Comparison of ENCODE assay signal across 16 cellular contexts in genomic region chr2:100012575-100012974, GRCh38.
"Had no signal": no experiment of that assay in that cellular context is flagged by ENCODE, and none has a peak within 500 bp of the region (broad histone marks: within the 10 kb centered on the region; RNA-seq: fewer than 3 reads in every experiment).

No MANE protein-coding gene starts in this region.

- H3K27ac ChIP-seq: lower lobe of right lung, parathyroid adenoma, sigmoid colon had no signal

- H3K36me3 ChIP-seq: sigmoid colon had no signal

- H3K9me3 Mint-ChIP-seq: activated T-helper 17 cell treated with anti-CD3 and anti-CD28 coated beads, Interleukin-2, amount 50 U/mL, for 72 hours; central memory CD8-positive, alpha-beta T cell; mesothelial cell of epicardium; T-cell had no signal

- H3K9ac ChIP-seq: parathyroid adenoma had no signal

- H3K4me3 ChIP-seq: lower lobe of right lung, sigmoid colon had no signal

- H3K4me1 ChIP-seq: parathyroid adenoma had no signal

- H3K27me3 ChIP-seq: sigmoid colon had no signal

- H3K4me3 Mint-ChIP-seq: activated T-helper 17 cell treated with anti-CD3 and anti-CD28 coated beads, Interleukin-2, amount 50 U/mL, for 72 hours; central memory CD8-positive, alpha-beta T cell; mesothelial cell of epicardium; T-cell had no signal

- H3K36me3 Mint-ChIP-seq: mesothelial cell of epicardium had no signal

- ATAC-seq: activated CD4-positive, CD25-positive, alpha-beta regulatory T cell treated with anti-CD3 and anti-CD28 coated beads, Interleukin-2, amount 50 U/mL, for 24 hours; activated T-helper 17 cell treated with anti-CD3 and anti-CD28 coated beads, Interleukin-2, amount 50 U/mL, for 72 hours; left colon; lower lobe of right lung; T-cell had no signal

- H3K9me3 ChIP-seq: lower lobe of right lung, sigmoid colon had no signal

- H3K27ac Mint-ChIP-seq: activated T-helper 17 cell treated with anti-CD3 and anti-CD28 coated beads, Interleukin-2, amount 50 U/mL, for 72 hours; mesothelial cell of epicardium; T-cell had no signal

- H3K27me3 Mint-ChIP-seq: activated T-helper 17 cell treated with anti-CD3 and anti-CD28 coated beads, Interleukin-2, amount 50 U/mL, for 72 hours; central memory CD8-positive, alpha-beta T cell; T-cell had no signal

- H3K4me1 Mint-ChIP-seq: activated T-helper 17 cell treated with anti-CD3 and anti-CD28 coated beads, Interleukin-2, amount 50 U/mL, for 72 hours; central memory CD8-positive, alpha-beta T cell; T-cell had no signal

- DNase-seq: activated CD4-positive, alpha-beta T cell treated with anti-CD3 and anti-CD28 coated beads, Interleukin-2, amount 50 U/mL, for 1 hour; activated CD8-positive, alpha-beta memory T cell treated with anti-CD3 and anti-CD28 coated beads for 24 hours; activated naive CD4-positive, alpha-beta T cell treated with anti-CD3 and anti-CD28 coated beads, Interleukin-2, amount 50 U/mL, for 16 hours; effector memory CD4-positive, alpha-beta T cell; left colon; lower lobe of right lung; sigmoid colon; stimulated activated CD4-positive, alpha-beta T cell treated with anti-CD3 and anti-CD28 coated beads, Interleukin-12 subunit alpha, Interleukin-12 subunit beta, amount 100 ng/mL, for 4 hours; stimulated activated CD4-positive, alpha-beta T cell treated with anti-CD3 and anti-CD28 coated beads, Interleukin-2, amount 100 ng/mL, for 24 hours; T-cell; T-helper 9 cell had no signal
